1 cellular context compared by ENCODE assay signal in the genomic region with DNA sequence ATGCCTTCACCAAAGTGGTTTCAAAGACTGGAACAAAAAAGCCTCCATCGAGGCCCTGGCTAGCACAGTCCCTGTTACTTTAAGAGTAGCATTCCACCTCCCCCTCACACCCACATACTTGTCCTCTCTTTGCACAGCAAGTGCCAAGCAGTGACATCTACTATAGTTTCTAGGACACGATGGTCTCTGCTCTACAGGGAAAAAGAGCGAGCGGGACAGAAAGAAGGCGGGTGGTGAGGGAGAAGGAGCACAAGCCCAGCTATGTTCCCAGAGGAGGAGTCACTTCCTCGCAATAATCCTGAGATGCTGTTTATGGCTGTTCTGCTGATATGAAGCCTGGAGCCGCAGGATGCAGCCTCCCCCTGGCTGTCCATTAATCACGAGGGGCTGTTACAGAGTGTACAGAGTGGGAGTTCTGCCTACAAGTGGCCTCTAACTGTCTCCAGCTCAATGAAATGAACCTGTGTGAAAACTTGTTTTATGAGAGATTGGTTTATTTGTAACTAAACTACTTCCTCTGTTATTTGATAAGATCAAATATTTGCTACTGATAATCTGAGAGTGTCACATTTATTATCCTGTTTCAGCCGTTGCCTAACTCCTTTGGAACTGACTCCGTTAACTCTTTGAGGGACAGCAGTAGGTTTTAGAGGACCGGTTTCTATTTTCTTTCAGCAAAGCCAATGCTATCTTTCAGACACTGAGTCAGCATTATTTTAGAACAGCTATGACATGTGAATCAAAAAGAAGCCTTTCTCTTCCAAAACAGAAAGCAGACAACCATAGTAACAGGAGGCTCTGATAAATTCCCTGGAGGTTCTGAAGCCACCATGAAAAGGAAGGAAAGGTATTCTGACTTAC.
TF ChIP-seq lines count a peak whose summit lies in the region.

No MANE protein-coding gene starts in this region.

TF ChIP-seq in GM23338, 12 proteins besides CTCF, POLR2A, EP300 and RAD21 (continued from another document):
- TF ChIP-seq, protein P1, sequence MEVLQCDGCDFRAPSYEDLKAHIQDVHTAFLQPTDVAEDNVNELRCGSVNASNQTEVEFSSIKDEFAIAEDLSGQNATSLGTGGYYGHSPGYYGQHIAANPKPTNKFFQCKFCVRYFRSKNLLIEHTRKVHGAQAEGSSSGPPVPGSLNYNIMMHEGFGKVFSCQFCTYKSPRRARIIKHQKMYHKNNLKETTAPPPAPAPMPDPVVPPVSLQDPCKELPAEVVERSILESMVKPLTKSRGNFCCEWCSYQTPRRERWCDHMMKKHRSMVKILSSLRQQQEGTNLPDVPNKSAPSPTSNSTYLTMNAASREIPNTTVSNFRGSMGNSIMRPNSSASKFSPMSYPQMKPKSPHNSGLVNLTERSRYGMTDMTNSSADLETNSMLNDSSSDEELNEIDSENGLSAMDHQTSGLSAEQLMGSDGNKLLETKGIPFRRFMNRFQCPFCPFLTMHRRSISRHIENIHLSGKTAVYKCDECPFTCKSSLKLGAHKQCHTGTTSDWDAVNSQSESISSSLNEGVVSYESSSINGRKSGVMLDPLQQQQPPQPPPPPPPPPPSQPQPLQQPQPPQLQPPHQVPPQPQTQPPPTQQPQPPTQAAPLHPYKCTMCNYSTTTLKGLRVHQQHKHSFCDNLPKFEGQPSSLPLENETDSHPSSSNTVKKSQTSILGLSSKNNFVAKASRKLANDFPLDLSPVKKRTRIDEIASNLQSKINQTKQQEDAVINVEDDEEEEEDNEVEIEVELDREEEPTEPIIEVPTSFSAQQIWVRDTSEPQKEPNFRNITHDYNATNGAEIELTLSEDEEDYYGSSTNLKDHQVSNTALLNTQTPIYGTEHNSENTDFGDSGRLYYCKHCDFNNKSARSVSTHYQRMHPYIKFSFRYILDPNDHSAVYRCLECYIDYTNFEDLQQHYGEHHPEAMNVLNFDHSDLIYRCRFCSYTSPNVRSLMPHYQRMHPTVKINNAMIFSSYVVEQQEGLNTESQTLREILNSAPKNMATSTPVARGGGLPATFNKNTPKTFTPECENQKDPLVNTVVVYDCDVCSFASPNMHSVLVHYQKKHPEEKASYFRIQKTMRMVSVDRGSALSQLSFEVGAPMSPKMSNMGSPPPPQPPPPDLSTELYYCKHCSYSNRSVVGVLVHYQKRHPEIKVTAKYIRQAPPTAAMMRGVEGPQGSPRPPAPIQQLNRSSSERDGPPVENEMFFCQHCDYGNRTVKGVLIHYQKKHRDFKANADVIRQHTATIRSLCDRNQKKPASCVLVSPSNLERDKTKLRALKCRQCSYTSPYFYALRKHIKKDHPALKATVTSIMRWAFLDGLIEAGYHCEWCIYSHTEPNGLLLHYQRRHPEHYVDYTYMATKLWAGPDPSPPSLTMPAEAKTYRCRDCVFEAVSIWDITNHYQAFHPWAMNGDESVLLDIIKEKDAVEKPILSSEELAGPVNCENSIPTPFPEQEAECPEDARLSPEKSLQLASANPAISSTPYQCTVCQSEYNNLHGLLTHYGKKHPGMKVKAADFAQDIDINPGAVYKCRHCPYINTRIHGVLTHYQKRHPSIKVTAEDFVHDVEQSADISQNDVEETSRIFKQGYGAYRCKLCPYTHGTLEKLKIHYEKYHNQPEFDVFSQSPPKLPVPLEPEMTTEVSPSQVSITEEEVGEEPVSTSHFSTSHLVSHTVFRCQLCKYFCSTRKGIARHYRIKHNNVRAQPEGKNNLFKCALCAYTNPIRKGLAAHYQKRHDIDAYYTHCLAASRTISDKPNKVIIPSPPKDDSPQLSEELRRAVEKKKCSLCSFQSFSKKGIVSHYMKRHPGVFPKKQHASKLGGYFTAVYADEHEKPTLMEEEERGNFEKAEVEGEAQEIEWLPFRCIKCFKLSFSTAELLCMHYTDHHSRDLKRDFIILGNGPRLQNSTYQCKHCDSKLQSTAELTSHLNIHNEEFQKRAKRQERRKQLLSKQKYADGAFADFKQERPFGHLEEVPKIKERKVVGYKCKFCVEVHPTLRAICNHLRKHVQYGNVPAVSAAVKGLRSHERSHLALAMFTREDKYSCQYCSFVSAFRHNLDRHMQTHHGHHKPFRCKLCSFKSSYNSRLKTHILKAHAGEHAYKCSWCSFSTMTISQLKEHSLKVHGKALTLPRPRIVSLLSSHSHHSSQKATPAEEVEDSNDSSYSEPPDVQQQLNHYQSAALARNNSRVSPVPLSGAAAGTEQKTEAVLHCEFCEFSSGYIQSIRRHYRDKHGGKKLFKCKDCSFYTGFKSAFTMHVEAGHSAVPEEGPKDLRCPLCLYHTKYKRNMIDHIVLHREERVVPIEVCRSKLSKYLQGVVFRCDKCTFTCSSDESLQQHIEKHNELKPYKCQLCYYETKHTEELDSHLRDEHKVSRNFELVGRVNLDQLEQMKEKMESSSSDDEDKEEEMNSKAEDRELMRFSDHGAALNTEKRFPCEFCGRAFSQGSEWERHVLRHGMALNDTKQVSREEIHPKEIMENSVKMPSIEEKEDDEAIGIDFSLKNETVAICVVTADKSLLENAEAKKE (CRISPR knock-in tag; IDR thresholded peaks at IDR 0.05): no peak
- TF ChIP-seq, protein P2, sequence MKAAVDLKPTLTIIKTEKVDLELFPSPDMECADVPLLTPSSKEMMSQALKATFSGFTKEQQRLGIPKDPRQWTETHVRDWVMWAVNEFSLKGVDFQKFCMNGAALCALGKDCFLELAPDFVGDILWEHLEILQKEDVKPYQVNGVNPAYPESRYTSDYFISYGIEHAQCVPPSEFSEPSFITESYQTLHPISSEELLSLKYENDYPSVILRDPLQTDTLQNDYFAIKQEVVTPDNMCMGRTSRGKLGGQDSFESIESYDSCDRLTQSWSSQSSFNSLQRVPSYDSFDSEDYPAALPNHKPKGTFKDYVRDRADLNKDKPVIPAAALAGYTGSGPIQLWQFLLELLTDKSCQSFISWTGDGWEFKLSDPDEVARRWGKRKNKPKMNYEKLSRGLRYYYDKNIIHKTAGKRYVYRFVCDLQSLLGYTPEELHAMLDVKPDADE (IDR thresholded peaks at IDR 0.05): no peak
- TF ChIP-seq, protein P3, sequence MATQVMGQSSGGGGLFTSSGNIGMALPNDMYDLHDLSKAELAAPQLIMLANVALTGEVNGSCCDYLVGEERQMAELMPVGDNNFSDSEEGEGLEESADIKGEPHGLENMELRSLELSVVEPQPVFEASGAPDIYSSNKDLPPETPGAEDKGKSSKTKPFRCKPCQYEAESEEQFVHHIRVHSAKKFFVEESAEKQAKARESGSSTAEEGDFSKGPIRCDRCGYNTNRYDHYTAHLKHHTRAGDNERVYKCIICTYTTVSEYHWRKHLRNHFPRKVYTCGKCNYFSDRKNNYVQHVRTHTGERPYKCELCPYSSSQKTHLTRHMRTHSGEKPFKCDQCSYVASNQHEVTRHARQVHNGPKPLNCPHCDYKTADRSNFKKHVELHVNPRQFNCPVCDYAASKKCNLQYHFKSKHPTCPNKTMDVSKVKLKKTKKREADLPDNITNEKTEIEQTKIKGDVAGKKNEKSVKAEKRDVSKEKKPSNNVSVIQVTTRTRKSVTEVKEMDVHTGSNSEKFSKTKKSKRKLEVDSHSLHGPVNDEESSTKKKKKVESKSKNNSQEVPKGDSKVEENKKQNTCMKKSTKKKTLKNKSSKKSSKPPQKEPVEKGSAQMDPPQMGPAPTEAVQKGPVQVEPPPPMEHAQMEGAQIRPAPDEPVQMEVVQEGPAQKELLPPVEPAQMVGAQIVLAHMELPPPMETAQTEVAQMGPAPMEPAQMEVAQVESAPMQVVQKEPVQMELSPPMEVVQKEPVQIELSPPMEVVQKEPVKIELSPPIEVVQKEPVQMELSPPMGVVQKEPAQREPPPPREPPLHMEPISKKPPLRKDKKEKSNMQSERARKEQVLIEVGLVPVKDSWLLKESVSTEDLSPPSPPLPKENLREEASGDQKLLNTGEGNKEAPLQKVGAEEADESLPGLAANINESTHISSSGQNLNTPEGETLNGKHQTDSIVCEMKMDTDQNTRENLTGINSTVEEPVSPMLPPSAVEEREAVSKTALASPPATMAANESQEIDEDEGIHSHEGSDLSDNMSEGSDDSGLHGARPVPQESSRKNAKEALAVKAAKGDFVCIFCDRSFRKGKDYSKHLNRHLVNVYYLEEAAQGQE (IDR thresholded peaks at IDR 0.05; ENCODE audit: unreplicated experiment): no peak
- no peak for TF ChIP-seq ZNF114 (CRISPR knock-in tag; IDR thresholded peaks at IDR 0.05)
- no peak for TF ChIP-seq CREB1 (CRISPR knock-in tag; IDR thresholded peaks at IDR 0.05; ENCODE audit: low read depth)
- TF ChIP-seq ZNF331 (CRISPR knock-in tag; IDR thresholded peaks at IDR 0.05; ENCODE audit: low read depth): no peak
- no peak for TF ChIP-seq NANOG (IDR thresholded peaks at IDR 0.05; ENCODE audit: borderline replicate concordance)
- TF ChIP-seq POLR2AphosphoS5 (IDR thresholded peaks at IDR 0.05; ENCODE audit: low read depth): no peak
- no peak for TF ChIP-seq JUNB (IDR thresholded peaks at IDR 0.05; ENCODE audit: unreplicated experiment)
